ENCODE assay signal across 1 cellular context in the genomic region with DNA sequence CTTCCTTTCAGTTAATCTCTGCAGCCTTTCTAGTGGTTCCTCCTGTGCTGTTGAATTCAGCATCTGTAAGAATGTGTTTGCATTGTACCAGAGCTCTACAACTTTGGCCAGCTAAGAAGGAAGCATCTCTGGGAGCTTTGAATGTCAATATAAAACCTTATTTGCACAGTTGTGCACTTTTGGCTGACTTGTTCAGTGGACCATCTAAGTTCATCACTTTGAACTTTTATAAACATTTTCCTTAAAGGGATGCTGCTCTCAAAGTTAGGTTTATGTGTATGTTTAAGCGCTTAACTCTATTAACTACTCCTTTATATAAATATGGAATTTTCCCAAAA.
TF ChIP-seq lines count a peak whose summit lies in the region.

No MANE protein-coding gene starts in this region.

TF ChIP-seq in HepG2, 621 proteins besides CTCF, POLR2A, EP300 and RAD21:
- TF ChIP-seq SOX13 (IDR thresholded peaks at IDR 0.05) (no peak), SOX13 (CRISPR knock-in tag; conservative IDR thresholded peaks at IDR 0.05 in 1 of 2, IDR thresholded peaks at IDR 0.05 in 1 of 2) (peak in 1 of 2 experiments; percentile 42; a peak in 1 of 4 replicates), ARID5B (CRISPR knock-in tag; IDR thresholded peaks at IDR 0.05) (peak; percentile 68), NFYB (CRISPR knock-in tag; IDR thresholded peaks at IDR 0.05) (no peak), SOX5 (CRISPR knock-in tag; IDR thresholded peaks at IDR 0.05; ENCODE audit: borderline replicate concordance) (peak; percentile 10; the same call in 1 of the 2 replicates), ELF3 (CRISPR knock-in tag; IDR thresholded peaks at IDR 0.05) (peak; percentile 69), BORCS8-MEF2B (CRISPR knock-in tag; IDR thresholded peaks at IDR 0.05) (no peak), ZFP1 (CRISPR knock-in tag; IDR thresholded peaks at IDR 0.05) (no peak), FOXP1 (IDR thresholded peaks at IDR 0.05) (no peak), FOXP1 (CRISPR knock-in tag; IDR thresholded peaks at IDR 0.05) (0 out of 2 replicates have a peak, but pooled peaks have one; percentile 19), ARID2 (CRISPR knock-in tag; IDR thresholded peaks at IDR 0.05; ENCODE audit: borderline replicate concordance) (no peak), EEA1 (CRISPR knock-in tag; IDR thresholded peaks at IDR 0.05; ENCODE audit: borderline replicate concordance) (no peak), TEAD3 (CRISPR knock-in tag; optimal IDR thresholded peaks at IDR 0.05; ENCODE audit: borderline replicate concordance) (peak; percentile 30), TCF7 (IDR thresholded peaks at IDR 0.05; ENCODE audit: low read depth) (peak; percentile 59), MED1 (CRISPR knock-in tag; IDR thresholded peaks at IDR 0.05) (peak; percentile 47; the same call in 1 of the 2 replicates), MAFG (CRISPR knock-in tag; IDR thresholded peaks at IDR 0.05) (no peak), MED8 (CRISPR knock-in tag; IDR thresholded peaks at IDR 0.05; ENCODE audit: insufficient replicate concordance) (no peak), HNF4A (CRISPR knock-in tag; IDR thresholded peaks at IDR 0.05) (0 out of 2 replicates have a peak, but pooled peaks have one; percentile 13), FOXA1 (IDR thresholded peaks at IDR 0.05) (no peak), FOXA1 (CRISPR knock-in tag; IDR thresholded peaks at IDR 0.05) (peak; percentile 39), CREM (IDR thresholded peaks at IDR 0.05) (peak; percentile 19; the same call in 1 of the 2 replicates), CREM (CRISPR knock-in tag; IDR thresholded peaks at IDR 0.05) (no peak), NFAT5 (CRISPR knock-in tag; IDR thresholded peaks at IDR 0.05) (no peak), RCOR2 (CRISPR knock-in tag; IDR thresholded peaks at IDR 0.05) (peak; percentile 66), FOXP4 (CRISPR knock-in tag; IDR thresholded peaks at IDR 0.05) (0 out of 2 replicates have a peak, but pooled peaks have one; percentile 13), KDM1A (CRISPR knock-in tag; IDR thresholded peaks at IDR 0.05) (0 out of 2 replicates have a peak, but pooled peaks have one; percentile 52), PRMT3 (CRISPR knock-in tag; IDR thresholded peaks at IDR 0.05; ENCODE audit: borderline replicate concordance, low read depth) (no peak), CBX2 (IDR thresholded peaks at IDR 0.05; ENCODE audit: low read depth, low read length) (no peak), CBX2 (CRISPR knock-in tag; IDR thresholded peaks at IDR 0.05; ENCODE audit: low read depth) (no peak)
- TF ChIP-seq, protein P1, sequence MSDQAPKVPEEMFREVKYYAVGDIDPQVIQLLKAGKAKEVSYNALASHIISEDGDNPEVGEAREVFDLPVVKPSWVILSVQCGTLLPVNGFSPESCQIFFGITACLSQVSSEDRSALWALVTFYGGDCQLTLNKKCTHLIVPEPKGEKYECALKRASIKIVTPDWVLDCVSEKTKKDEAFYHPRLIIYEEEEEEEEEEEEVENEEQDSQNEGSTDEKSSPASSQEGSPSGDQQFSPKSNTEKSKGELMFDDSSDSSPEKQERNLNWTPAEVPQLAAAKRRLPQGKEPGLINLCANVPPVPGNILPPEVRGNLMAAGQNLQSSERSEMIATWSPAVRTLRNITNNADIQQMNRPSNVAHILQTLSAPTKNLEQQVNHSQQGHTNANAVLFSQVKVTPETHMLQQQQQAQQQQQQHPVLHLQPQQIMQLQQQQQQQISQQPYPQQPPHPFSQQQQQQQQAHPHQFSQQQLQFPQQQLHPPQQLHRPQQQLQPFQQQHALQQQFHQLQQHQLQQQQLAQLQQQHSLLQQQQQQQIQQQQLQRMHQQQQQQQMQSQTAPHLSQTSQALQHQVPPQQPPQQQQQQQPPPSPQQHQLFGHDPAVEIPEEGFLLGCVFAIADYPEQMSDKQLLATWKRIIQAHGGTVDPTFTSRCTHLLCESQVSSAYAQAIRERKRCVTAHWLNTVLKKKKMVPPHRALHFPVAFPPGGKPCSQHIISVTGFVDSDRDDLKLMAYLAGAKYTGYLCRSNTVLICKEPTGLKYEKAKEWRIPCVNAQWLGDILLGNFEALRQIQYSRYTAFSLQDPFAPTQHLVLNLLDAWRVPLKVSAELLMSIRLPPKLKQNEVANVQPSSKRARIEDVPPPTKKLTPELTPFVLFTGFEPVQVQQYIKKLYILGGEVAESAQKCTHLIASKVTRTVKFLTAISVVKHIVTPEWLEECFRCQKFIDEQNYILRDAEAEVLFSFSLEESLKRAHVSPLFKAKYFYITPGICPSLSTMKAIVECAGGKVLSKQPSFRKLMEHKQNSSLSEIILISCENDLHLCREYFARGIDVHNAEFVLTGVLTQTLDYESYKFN (CRISPR knock-in tag; conservative IDR thresholded peaks at IDR 0.05), result peak; percentile 55
